Comparison of ENCODE assay signal across 8 cellular contexts in the genomic region with DNA sequence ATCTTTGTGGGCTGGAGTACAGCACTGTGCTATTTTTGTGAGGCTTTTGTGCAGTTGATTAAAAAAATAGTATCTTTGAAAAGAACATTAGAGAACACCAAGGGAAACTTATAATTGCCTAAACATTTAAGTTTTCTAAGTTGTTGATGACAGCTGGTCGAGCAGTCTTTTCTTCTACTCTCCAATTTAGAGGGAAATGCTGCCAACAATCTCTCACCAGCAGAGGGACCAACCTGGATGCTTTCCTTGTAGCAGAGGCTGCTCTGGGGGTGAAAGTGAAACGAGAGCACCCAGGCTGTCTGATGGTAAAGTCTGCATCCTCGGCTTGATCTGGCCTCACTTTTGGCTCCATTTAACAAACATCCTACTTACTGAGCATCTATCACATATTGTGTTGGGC.
A peak's percentile ranks its signal among the peaks of the same experiment; 100 is the strongest.
DNase-seq lines count a peak whose midpoint lies in the region; ATAC-seq and TF ChIP-seq lines count a peak whose summit lies in the region.

No MANE protein-coding gene starts in this region.

- H3K27ac ChIP-seq in RWPE1 = no peak overlapping the region

- peak; percentile 59 for ATAC-seq in HG03045 (IDR thresholded peaks at IDR 0.05; ENCODE audit: unreplicated experiment)
- ATAC-seq in omental fat pad (ENCODE audit: low FRiP score) = no peak

- CTCF ChIA-PET in RWPE1 (lab: Yijun Ruan, JAX) = interaction anchor here (0.7 kb wide), 1 partner anchor 265 kb away, joined by 3 read pairs; no protein-coding TSS in a partner anchor

- DNase-seq in SKM-1 treated with dmso at 0.1 percent for 144 hours (lab: John Stamatoyannopoulos, UW; ENCODE audit: unreplicated experiment) (peak; percentile 10), SKM-1 (lab: John Stamatoyannopoulos, UW; ENCODE audit: unreplicated experiment) (no peak), RWPE1 (ENCODE audit: low spot score) (peak; percentile 5), midbrain (lab: John Stamatoyannopoulos, UW) (peak; percentile 6), activated T-cell treated with anti-CD3 and anti-CD28 coated beads for 4 hours (no peak), omental fat pad (ENCODE audit: low spot score) (no peak)
- no peak for DNase-seq in activated CD4-positive, alpha-beta T cell treated with anti-CD3 and anti-CD28 coated beads, Interleukin-2, amount 50 U/mL, for 4 hours

- no peak for TF ChIP-seq CTCF in RWPE1 (conservative IDR thresholded peaks at IDR 0.05; ENCODE audit: low read depth)
- TF ChIP-seq CTCF in omental fat pad (IDR thresholded peaks at IDR 0.05) = no peak

- POLR2A ChIA-PET in RWPE1 (lab: Yijun Ruan, JAX; ENCODE audit: low non-redundant PET) = no interaction called here

Comparison
In these comparisons a context has a peak if more than half of its experiments do, and no peak if none do; other contexts are left out.
1. DNase-seq: peak in SKM-1 treated with dmso at 0.1 percent for 144 hours (single experiment), RWPE1 (single experiment) and midbrain (single experiment); none in SKM-1 (single experiment), activated CD4-positive, alpha-beta T cell treated with anti-CD3 and anti-CD28 coated beads, Interleukin-2, amount 50 U/mL, for 4 hours (0 of 2), activated T-cell treated with anti-CD3 and anti-CD28 coated beads for 4 hours (single experiment) and omental fat pad (single experiment).